13 cellular contexts compared by ENCODE assay signal in the genomic region with DNA sequence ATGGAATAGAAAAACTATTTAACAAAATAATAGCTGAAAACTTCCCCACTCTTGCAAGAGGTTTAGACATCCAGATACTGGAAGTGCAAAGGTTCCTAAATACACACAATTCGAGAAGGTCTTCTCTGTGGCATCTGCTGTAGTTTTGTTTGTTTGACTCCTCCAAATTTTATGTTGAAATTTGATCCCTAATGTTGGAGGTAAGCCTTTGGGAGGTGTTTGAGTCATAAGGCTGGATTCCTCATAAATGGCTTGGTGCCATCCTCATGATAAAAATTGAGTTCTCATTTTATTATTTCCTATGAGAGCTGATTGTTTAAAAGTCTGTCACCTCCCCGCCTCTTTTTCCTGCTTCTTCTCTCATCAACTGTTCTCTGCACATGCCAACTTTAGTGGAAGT.
"Had no signal": no experiment of that assay in that cellular context is flagged by ENCODE, and none has a peak within 500 bp of the region (broad histone marks: within the 10 kb centered on the region; RNA-seq: fewer than 3 reads in every experiment).

No MANE protein-coding gene starts in this region.

- H3K9me3 ChIP-seq: psoas muscle had no signal

- DNase-seq: activated CD4-positive, alpha-beta T cell treated with anti-CD3 and anti-CD28 coated beads, Interleukin-2, amount 10 ng/mL, durations not matched to agents 24 days and 14 days; activated naive CD4-positive, alpha-beta T cell treated with anti-CD3 and anti-CD28 coated beads, Interleukin-2, amount 10 ng/mL, durations not matched to agents 7 days and 5 days; adrenal gland; endodermal cell; heart right ventricle; islet precursor cell; left ventricle myocardium superior; nephron progenitor cell; psoas muscle; stimulated activated CD4-positive, alpha-beta T cell treated with anti-CD3 and anti-CD28 coated beads, Interleukin-2, amount 100 ng/mL, for 48 hours; stimulated activated naive CD4-positive, alpha-beta T cell treated with Interleukin-2 at 50 U/mL for 16 hours had no signal

- H3K27ac ChIP-seq: adrenal gland, esophagus muscularis mucosa, heart right ventricle, psoas muscle, suprapubic skin had no signal

- H3K27me3 ChIP-seq: adrenal gland, esophagus muscularis mucosa, heart right ventricle, suprapubic skin had no signal

- H3K4me1 ChIP-seq: adrenal gland, psoas muscle had no signal

- H3K4me3 ChIP-seq: adrenal gland, esophagus muscularis mucosa, heart right ventricle, psoas muscle, suprapubic skin had no signal

- H3K36me3 ChIP-seq: adrenal gland, esophagus muscularis mucosa, heart right ventricle, suprapubic skin had no signal
